1 cellular context compared by ENCODE assay signal in the genomic region with DNA sequence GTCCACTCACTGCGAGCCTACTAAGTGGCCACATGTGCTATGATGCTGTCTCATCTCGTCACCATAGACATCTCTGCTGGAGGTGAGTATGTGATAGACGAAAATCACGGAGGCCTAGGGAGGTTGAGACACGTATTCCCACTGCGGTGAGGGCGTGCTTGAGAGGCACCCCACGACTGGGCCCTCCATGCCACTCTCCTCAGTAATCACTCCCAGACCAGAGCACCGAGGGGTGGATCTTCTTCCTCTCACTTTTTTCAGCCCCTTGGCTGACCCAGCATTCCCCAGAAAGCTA.
TF ChIP-seq lines count a peak whose summit lies in the region.

No MANE protein-coding gene starts in this region.

TF ChIP-seq in WTC11, 78 proteins besides CTCF, POLR2A, EP300 and RAD21 (continued from another document):
- TF ChIP-seq, protein P1, sequence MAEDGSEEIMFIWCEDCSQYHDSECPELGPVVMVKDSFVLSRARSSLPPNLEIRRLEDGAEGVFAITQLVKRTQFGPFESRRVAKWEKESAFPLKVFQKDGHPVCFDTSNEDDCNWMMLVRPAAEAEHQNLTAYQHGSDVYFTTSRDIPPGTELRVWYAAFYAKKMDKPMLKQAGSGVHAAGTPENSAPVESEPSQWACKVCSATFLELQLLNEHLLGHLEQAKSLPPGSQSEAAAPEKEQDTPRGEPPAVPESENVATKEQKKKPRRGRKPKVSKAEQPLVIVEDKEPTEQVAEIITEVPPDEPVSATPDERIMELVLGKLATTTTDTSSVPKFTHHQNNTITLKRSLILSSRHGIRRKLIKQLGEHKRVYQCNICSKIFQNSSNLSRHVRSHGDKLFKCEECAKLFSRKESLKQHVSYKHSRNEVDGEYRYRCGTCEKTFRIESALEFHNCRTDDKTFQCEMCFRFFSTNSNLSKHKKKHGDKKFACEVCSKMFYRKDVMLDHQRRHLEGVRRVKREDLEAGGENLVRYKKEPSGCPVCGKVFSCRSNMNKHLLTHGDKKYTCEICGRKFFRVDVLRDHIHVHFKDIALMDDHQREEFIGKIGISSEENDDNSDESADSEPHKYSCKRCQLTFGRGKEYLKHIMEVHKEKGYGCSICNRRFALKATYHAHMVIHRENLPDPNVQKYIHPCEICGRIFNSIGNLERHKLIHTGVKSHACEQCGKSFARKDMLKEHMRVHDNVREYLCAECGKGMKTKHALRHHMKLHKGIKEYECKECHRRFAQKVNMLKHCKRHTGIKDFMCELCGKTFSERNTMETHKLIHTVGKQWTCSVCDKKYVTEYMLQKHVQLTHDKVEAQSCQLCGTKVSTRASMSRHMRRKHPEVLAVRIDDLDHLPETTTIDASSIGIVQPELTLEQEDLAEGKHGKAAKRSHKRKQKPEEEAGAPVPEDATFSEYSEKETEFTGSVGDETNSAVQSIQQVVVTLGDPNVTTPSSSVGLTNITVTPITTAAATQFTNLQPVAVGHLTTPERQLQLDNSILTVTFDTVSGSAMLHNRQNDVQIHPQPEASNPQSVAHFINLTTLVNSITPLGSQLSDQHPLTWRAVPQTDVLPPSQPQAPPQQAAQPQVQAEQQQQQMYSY (CRISPR knock-in tag; IDR thresholded peaks at IDR 0.05): no peak
- TF ChIP-seq TCF7 (CRISPR knock-in tag; IDR thresholded peaks at IDR 0.05; ENCODE audit: low read depth) (no peak), FOXP1 (CRISPR knock-in tag; IDR thresholded peaks at IDR 0.05; ENCODE audit: borderline replicate concordance) (no peak), FOXK1 (CRISPR knock-in tag; IDR thresholded peaks at IDR 0.05) (no peak)
TF ChIP-seq in WTC11: peak in this region for 0.
